Comparison of ENCODE assay signal across 1 cellular context in the genomic region with DNA sequence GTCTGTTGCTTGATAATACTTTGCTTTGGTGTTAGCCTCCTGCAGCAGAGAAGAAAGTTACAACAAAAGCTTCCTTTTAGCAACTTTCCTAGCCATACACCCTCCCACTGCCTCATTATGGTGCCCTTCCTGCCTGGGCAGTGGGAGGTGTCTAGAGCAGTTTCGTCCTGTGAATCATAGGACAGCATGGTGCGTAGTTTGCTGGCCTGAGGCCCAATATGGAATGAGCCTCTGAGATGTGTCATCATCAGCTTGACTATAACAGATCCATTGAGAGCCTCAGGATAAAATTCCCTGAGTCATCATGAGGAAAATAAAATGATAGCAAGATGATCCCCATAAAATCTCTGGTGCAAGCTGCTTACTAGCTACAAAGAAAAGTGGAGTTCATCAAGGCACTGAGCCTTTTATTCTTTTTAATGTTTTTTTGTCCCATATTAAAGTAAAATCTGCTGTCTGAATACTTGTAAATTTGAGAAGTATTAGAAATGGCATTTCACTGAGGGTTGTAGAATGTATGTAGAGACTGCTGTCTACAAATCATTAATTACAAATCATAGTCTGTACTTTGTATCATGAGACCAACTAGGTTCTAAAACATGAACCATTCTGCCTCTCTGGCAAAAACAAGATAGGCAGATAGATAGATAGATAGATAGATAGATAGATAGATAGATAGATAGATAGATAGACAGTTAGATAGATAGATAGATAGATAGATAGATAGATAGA.
TF ChIP-seq lines count a peak whose summit lies in the region.

No MANE protein-coding gene starts in this region.

TF ChIP-seq in HepG2, 621 proteins besides CTCF, POLR2A, EP300 and RAD21 (continued from another document):
- TF ChIP-seq, protein P1, sequence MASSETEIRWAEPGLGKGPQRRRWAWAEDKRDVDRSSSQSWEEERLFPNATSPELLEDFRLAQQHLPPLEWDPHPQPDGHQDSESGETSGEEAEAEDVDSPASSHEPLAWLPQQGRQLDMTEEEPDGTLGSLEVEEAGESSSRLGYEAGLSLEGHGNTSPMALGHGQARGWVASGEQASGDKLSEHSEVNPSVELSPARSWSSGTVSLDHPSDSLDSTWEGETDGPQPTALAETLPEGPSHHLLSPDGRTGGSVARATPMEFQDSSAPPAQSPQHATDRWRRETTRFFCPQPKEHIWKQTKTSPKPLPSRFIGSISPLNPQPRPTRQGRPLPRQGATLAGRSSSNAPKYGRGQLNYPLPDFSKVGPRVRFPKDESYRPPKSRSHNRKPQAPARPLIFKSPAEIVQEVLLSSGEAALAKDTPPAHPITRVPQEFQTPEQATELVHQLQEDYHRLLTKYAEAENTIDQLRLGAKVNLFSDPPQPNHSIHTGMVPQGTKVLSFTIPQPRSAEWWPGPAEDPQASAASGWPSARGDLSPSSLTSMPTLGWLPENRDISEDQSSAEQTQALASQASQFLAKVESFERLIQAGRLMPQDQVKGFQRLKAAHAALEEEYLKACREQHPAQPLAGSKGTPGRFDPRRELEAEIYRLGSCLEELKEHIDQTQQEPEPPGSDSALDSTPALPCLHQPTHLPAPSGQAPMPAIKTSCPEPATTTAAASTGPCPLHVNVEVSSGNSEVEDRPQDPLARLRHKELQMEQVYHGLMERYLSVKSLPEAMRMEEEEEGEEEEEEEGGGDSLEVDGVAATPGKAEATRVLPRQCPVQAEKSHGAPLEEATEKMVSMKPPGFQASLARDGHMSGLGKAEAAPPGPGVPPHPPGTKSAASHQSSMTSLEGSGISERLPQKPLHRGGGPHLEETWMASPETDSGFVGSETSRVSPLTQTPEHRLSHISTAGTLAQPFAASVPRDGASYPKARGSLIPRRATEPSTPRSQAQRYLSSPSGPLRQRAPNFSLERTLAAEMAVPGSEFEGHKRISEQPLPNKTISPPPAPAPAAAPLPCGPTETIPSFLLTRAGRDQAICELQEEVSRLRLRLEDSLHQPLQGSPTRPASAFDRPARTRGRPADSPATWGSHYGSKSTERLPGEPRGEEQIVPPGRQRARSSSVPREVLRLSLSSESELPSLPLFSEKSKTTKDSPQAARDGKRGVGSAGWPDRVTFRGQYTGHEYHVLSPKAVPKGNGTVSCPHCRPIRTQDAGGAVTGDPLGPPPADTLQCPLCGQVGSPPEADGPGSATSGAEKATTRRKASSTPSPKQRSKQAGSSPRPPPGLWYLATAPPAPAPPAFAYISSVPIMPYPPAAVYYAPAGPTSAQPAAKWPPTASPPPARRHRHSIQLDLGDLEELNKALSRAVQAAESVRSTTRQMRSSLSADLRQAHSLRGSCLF (CRISPR knock-in tag; IDR thresholded peaks at IDR 0.05; ENCODE audit: borderline replicate concordance) = no peak
- TF ChIP-seq RFX3 (CRISPR knock-in tag; IDR thresholded peaks at IDR 0.05) = no peak
- TF ChIP-seq MAFF (IDR thresholded peaks at IDR 0.05; ENCODE audit: low read depth, low read length) = 0 out of 2 replicates have a peak, but pooled peaks have one; percentile 4
- TF ChIP-seq, protein P2, sequence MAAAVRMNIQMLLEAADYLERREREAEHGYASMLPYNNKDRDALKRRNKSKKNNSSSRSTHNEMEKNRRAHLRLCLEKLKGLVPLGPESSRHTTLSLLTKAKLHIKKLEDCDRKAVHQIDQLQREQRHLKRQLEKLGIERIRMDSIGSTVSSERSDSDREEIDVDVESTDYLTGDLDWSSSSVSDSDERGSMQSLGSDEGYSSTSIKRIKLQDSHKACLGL (CRISPR knock-in tag; IDR thresholded peaks at IDR 0.05) = no peak
TF ChIP-seq in HepG2: peak in this region for 2.
